In genomic region chr9:6690671-6691070, GRCh38 we compare ENCODE assay signal across 1 cellular context. TPM values are rescaled to one million over a fixed set of nuclear protein-coding genes. Genes with fewer than 3 reads are reported as not detected.
"Had no signal": no experiment of that assay in that cellular context is flagged by ENCODE, and none has a peak within 500 bp of the region (broad histone marks: within the 10 kb centered on the region; RNA-seq: fewer than 3 reads in every experiment).

No MANE protein-coding gene starts in this region.

RNA-seq across cellular contexts. Expression of gene GLDC, which starts 45.1 kb away (rescaled TPM):
- total RNA-seq: activated naive CD8-positive, alpha-beta T cell treated with anti-CD3 and anti-CD28 coated beads, Interleukin-2, amount 10 ng/mL, durations not matched to agents 7 days and 5 days had no signal
